Comparison of ENCODE assay signal across 9 cellular contexts in the genomic region with DNA sequence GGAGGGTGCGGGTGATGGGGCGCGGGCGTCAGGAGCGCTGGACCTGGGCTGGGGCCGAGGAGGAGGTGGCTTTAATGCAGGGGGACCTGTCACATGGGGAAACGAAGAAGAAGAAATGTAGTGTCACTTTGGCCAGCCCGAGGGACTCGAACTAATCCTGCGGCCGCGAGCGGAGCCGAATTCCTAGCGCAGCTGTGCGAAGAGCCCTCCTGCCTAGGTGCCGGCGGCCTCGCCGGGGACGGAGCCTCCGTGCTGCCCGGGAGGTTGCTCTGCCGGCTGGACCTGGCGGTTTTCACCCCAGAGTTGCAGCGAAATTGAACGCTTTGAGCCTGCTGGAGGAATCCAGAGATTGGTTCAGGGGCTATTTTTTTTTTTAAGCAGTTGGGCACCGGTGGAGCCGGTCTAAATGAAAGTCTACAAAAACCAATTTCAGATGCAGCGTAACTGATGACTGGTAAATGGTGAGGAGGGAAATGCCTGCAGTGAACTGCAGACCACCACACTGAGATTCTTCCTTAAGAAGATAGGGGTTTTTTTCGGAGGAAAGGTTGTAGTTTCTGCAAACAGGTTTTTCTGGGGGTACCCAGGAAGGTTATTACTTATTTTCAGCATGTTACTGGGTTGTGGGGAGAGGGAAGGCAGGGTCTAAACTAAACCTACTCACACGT. TPM values are rescaled to one million over a fixed set of nuclear protein-coding genes. Genes with fewer than 3 reads are reported as not detected.
A peak's percentile ranks its signal among the peaks of the same experiment; 100 is the strongest.
DNase-seq lines count a peak whose midpoint lies in the region; ATAC-seq and TF ChIP-seq lines count a peak whose summit lies in the region.
"Had no signal": no experiment of that assay in that cellular context is flagged by ENCODE, and none has a peak within 500 bp of the region (broad histone marks: within the 10 kb centered on the region; RNA-seq: fewer than 3 reads in every experiment).

No MANE protein-coding gene starts in this region.

- ATAC-seq in SK-N-SH treated with all-trans-retinoic acid at 6 μM for 48 hours: peak; percentile 58
- ATAC-seq in Right ventricle myocardium superior (ENCODE audit: poor library complexity): peak; percentile 58
- ATAC-seq in GM19328 (IDR thresholded peaks at IDR 0.05; ENCODE audit: unreplicated experiment): no peak
- no peak for ATAC-seq in HG03460 (IDR thresholded peaks at IDR 0.05; ENCODE audit: unreplicated experiment)

- peak; percentile 66 for DNase-seq in NCI-H82 (lab: John Stamatoyannopoulos, UW)
- DNase-seq in NCI-H82 treated with DMSO at 0.1 percent for 48 hours (lab: John Stamatoyannopoulos, UW; ENCODE audit: unreplicated experiment): no peak
- peak; percentile 44 for DNase-seq in Right ventricle myocardium superior
- DNase-seq in posterior cingulate gyrus: peak; percentile 19 to 88 (median 49)
- no peak for DNase-seq in MV-4-11 (lab: John Stamatoyannopoulos, UW)

- intact Hi-C loops in Right ventricle myocardium superior (cut with DNase I): no loop called here
- intact Hi-C loops in posterior cingulate gyrus (cut with DNase I): loop anchor here (10.0 kb wide), 1 partner anchor 536 kb away; a partner anchor contains a TSS

TF ChIP-seq in SK-N-SH treated with all-trans-retinoic acid at 6 μM for 48 hours, 23 proteins besides CTCF, POLR2A, EP300 and RAD21:
- TF ChIP-seq ZNF565 (CRISPR knock-in tag; conservative IDR thresholded peaks at IDR 0.05; ENCODE audit: low read depth) (no peak), TOX (CRISPR knock-in tag; IDR thresholded peaks at IDR 0.05; ENCODE audit: borderline replicate concordance) (no peak), ZC3H10 (CRISPR knock-in tag; IDR thresholded peaks at IDR 0.05) (no peak), OSR1 (CRISPR knock-in tag; IDR thresholded peaks at IDR 0.05) (no peak), GLIS3 (CRISPR knock-in tag; IDR thresholded peaks at IDR 0.05) (no peak)
- TF ChIP-seq, protein P1, sequence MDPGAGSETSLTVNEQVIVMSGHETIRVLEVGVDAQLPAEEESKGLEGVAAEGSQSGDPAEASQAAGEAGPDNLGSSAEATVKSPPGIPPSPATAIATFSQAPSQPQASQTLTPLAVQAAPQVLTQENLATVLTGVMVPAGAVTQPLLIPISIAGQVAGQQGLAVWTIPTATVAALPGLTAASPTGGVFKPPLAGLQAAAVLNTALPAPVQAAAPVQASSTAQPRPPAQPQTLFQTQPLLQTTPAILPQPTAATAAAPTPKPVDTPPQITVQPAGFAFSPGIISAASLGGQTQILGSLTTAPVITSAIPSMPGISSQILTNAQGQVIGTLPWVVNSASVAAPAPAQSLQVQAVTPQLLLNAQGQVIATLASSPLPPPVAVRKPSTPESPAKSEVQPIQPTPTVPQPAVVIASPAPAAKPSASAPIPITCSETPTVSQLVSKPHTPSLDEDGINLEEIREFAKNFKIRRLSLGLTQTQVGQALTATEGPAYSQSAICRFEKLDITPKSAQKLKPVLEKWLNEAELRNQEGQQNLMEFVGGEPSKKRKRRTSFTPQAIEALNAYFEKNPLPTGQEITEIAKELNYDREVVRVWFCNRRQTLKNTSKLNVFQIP (CRISPR knock-in tag; IDR thresholded peaks at IDR 0.05; ENCODE audit: borderline replicate concordance, low read depth): no peak

RNA-seq across cellular contexts. Expression of a gene that starts 0.7 kb away (rescaled TPM):
- total RNA-seq in Right ventricle myocardium superior: 1.5 TPM
- total RNA-seq: T-helper 2 cell treated with Interferon-gamma antibody and Interleukin-4, amounts not matched to agents 100 ng/mL and 5 ng/mL, for 36 hours had no signal

Comparison
In these comparisons a context has a peak if more than half of its experiments do, and no peak if none do; other contexts are left out.
1. DNase-seq: peak in NCI-H82 (single experiment), Right ventricle myocardium superior (single experiment) and posterior cingulate gyrus (10 of 10); none in NCI-H82 treated with DMSO at 0.1 percent for 48 hours (single experiment) and MV-4-11 (single experiment).
2. ATAC-seq: peak in SK-N-SH treated with all-trans-retinoic acid at 6 μM for 48 hours (single experiment) and Right ventricle myocardium superior (single experiment); none in GM19328 (single experiment) and HG03460 (single experiment).